1 cellular context compared by ENCODE assay signal in the genomic region with DNA sequence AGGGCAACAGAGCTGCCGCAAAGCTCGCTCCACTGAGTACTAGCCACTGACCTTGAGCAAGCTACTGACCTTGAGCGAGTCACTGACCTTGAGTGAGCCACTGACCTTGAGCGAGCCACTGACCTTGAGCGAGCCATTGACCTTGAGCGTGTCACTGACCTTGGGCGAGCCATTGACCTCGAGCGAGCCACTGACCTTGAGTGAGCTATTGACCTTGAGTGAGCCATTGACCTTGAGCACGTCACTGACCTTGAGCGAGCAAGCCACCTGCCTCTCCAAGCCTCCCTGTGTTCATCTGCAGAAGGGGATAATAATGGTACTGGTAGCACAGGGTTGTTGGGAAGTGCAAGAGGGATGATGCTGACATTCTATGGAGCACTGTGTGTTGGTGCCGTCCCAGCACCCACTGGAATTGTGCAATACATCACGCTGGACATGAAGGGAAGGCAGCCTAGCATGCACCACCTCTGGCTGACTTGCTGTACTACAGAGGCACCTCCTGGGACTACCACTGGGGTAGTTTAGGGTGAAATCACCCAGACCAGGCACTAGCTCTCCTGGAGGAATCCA.
TF ChIP-seq lines count a peak whose summit lies in the region.

No MANE protein-coding gene starts in this region.

TF ChIP-seq in HepG2, 621 proteins besides CTCF, POLR2A, EP300 and RAD21 (continued from another document and continues in another):
- TF ChIP-seq, protein P1, sequence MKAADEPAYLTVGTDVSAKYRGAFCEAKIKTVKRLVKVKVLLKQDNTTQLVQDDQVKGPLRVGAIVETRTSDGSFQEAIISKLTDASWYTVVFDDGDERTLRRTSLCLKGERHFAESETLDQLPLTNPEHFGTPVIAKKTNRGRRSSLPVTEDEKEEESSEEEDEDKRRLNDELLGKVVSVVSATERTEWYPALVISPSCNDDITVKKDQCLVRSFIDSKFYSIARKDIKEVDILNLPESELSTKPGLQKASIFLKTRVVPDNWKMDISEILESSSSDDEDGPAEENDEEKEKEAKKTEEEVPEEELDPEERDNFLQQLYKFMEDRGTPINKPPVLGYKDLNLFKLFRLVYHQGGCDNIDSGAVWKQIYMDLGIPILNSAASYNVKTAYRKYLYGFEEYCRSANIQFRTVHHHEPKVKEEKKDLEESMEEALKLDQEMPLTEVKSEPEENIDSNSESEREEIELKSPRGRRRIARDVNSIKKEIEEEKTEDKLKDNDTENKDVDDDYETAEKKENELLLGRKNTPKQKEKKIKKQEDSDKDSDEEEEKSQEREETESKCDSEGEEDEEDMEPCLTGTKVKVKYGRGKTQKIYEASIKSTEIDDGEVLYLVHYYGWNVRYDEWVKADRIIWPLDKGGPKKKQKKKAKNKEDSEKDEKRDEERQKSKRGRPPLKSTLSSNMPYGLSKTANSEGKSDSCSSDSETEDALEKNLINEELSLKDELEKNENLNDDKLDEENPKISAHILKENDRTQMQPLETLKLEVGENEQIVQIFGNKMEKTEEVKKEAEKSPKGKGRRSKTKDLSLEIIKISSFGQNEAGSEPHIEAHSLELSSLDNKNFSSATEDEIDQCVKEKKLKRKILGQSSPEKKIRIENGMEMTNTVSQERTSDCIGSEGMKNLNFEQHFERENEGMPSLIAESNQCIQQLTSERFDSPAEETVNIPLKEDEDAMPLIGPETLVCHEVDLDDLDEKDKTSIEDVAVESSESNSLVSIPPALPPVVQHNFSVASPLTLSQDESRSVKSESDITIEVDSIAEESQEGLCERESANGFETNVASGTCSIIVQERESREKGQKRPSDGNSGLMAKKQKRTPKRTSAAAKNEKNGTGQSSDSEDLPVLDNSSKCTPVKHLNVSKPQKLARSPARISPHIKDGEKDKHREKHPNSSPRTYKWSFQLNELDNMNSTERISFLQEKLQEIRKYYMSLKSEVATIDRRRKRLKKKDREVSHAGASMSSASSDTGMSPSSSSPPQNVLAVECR (CRISPR knock-in tag; IDR thresholded peaks at IDR 0.05; ENCODE audit: borderline replicate concordance): 0 out of 2 replicates have a peak, but pooled peaks have one; percentile 52
- TF ChIP-seq ZNF17 (CRISPR knock-in tag; IDR thresholded peaks at IDR 0.05) (no peak), KDM4B (CRISPR knock-in tag; IDR thresholded peaks at IDR 0.05) (no peak), NAIF1 (CRISPR knock-in tag; IDR thresholded peaks at IDR 0.05; ENCODE audit: borderline replicate concordance) (no peak), RBFOX2 (IDR thresholded peaks at IDR 0.05; ENCODE audit: low read depth, low read length) (no peak), CCAR2 (optimal IDR thresholded peaks at IDR 0.05; ENCODE audit: low read depth, low read length) (no peak), PHF5A (CRISPR knock-in tag; IDR thresholded peaks at IDR 0.05; ENCODE audit: low read depth, unreplicated experiment) (no peak), ZNF20 (CRISPR knock-in tag; IDR thresholded peaks at IDR 0.05) (no peak), MEF2D (CRISPR knock-in tag; IDR thresholded peaks at IDR 0.05) (no peak), RXRA (CRISPR knock-in tag; IDR thresholded peaks at IDR 0.05) (peak; percentile 87), ZNF75D (CRISPR knock-in tag; IDR thresholded peaks at IDR 0.05; ENCODE audit: borderline replicate concordance) (no peak), RFX3 (CRISPR knock-in tag; IDR thresholded peaks at IDR 0.05) (no peak), NFKB2 (CRISPR knock-in tag; IDR thresholded peaks at IDR 0.05; ENCODE audit: borderline replicate concordance) (no peak), HHEX (CRISPR knock-in tag; IDR thresholded peaks at IDR 0.05) (peak; percentile 48), THYN1 (CRISPR knock-in tag; IDR thresholded peaks at IDR 0.05; ENCODE audit: borderline replicate concordance, low read depth) (no peak), GATAD1 (CRISPR knock-in tag; IDR thresholded peaks at IDR 0.05) (no peak), ZNF430 (CRISPR knock-in tag; IDR thresholded peaks at IDR 0.05) (no peak), POLR2AphosphoS5 (IDR thresholded peaks at IDR 0.05; ENCODE audit: low read depth, low read length) (no peak), SP4 (CRISPR knock-in tag; IDR thresholded peaks at IDR 0.05) (no peak), ISX (CRISPR knock-in tag; conservative IDR thresholded peaks at IDR 0.05) (no peak), MTF1 (CRISPR knock-in tag; IDR thresholded peaks at IDR 0.05) (no peak), KMT2B (CRISPR knock-in tag; IDR thresholded peaks at IDR 0.05) (no peak), FOXK2 (IDR thresholded peaks at IDR 0.05) (no peak), ZNF263 (CRISPR knock-in tag; IDR thresholded peaks at IDR 0.05) (peak; percentile 93)
- TF ChIP-seq, protein P2, sequence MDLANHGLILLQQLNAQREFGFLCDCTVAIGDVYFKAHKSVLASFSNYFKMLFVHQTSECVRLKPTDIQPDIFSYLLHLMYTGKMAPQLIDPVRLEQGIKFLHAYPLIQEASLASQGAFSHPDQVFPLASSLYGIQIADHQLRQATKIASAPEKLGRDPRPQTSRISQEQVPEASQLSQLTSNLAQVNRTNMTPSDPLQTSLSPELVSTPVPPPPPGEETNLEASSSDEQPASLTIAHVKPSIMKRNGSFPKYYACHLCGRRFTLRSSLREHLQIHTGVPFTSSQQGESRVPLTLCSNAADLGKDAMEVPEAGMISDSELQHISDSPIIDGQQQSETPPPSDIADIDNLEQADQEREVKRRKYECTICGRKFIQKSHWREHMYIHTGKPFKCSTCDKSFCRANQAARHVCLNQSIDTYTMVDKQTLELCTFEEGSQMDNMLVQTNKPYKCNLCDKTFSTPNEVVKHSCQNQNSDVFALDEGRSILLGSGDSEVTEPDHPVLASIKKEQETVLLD (CRISPR knock-in tag; IDR thresholded peaks at IDR 0.05; ENCODE audit: low read depth): no peak
- TF ChIP-seq, protein P3, sequence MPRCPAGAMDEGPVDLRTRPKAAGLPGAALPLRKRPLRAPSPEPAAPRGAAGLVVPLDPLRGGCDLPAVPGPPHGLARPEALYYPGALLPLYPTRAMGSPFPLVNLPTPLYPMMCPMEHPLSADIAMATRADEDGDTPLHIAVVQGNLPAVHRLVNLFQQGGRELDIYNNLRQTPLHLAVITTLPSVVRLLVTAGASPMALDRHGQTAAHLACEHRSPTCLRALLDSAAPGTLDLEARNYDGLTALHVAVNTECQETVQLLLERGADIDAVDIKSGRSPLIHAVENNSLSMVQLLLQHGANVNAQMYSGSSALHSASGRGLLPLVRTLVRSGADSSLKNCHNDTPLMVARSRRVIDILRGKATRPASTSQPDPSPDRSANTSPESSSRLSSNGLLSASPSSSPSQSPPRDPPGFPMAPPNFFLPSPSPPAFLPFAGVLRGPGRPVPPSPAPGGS (CRISPR knock-in tag; IDR thresholded peaks at IDR 0.05): no peak
- TF ChIP-seq, protein P4, sequence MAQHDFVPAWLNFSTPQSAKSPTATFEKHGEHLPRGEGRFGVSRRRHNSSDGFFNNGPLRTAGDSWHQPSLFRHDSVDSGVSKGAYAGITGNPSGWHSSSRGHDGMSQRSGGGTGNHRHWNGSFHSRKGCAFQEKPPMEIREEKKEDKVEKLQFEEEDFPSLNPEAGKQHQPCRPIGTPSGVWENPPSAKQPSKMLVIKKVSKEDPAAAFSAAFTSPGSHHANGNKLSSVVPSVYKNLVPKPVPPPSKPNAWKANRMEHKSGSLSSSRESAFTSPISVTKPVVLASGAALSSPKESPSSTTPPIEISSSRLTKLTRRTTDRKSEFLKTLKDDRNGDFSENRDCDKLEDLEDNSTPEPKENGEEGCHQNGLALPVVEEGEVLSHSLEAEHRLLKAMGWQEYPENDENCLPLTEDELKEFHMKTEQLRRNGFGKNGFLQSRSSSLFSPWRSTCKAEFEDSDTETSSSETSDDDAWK (CRISPR knock-in tag; IDR thresholded peaks at IDR 0.05): no peak
- TF ChIP-seq, protein P5, sequence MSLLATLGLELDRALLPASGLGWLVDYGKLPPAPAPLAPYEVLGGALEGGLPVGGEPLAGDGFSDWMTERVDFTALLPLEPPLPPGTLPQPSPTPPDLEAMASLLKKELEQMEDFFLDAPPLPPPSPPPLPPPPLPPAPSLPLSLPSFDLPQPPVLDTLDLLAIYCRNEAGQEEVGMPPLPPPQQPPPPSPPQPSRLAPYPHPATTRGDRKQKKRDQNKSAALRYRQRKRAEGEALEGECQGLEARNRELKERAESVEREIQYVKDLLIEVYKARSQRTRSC (CRISPR knock-in tag; IDR thresholded peaks at IDR 0.05; ENCODE audit: low read depth): no peak
- TF ChIP-seq, protein P6, sequence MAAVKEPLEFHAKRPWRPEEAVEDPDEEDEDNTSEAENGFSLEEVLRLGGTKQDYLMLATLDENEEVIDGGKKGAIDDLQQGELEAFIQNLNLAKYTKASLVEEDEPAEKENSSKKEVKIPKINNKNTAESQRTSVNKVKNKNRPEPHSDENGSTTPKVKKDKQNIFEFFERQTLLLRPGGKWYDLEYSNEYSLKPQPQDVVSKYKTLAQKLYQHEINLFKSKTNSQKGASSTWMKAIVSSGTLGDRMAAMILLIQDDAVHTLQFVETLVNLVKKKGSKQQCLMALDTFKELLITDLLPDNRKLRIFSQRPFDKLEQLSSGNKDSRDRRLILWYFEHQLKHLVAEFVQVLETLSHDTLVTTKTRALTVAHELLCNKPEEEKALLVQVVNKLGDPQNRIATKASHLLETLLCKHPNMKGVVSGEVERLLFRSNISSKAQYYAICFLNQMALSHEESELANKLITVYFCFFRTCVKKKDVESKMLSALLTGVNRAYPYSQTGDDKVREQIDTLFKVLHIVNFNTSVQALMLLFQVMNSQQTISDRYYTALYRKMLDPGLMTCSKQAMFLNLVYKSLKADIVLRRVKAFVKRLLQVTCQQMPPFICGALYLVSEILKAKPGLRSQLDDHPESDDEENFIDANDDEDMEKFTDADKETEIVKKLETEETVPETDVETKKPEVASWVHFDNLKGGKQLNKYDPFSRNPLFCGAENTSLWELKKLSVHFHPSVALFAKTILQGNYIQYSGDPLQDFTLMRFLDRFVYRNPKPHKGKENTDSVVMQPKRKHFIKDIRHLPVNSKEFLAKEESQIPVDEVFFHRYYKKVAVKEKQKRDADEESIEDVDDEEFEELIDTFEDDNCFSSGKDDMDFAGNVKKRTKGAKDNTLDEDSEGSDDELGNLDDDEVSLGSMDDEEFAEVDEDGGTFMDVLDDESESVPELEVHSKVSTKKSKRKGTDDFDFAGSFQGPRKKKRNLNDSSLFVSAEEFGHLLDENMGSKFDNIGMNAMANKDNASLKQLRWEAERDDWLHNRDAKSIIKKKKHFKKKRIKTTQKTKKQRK (IDR thresholded peaks at IDR 0.05; ENCODE audit: low read length): no peak
- TF ChIP-seq, protein P7, sequence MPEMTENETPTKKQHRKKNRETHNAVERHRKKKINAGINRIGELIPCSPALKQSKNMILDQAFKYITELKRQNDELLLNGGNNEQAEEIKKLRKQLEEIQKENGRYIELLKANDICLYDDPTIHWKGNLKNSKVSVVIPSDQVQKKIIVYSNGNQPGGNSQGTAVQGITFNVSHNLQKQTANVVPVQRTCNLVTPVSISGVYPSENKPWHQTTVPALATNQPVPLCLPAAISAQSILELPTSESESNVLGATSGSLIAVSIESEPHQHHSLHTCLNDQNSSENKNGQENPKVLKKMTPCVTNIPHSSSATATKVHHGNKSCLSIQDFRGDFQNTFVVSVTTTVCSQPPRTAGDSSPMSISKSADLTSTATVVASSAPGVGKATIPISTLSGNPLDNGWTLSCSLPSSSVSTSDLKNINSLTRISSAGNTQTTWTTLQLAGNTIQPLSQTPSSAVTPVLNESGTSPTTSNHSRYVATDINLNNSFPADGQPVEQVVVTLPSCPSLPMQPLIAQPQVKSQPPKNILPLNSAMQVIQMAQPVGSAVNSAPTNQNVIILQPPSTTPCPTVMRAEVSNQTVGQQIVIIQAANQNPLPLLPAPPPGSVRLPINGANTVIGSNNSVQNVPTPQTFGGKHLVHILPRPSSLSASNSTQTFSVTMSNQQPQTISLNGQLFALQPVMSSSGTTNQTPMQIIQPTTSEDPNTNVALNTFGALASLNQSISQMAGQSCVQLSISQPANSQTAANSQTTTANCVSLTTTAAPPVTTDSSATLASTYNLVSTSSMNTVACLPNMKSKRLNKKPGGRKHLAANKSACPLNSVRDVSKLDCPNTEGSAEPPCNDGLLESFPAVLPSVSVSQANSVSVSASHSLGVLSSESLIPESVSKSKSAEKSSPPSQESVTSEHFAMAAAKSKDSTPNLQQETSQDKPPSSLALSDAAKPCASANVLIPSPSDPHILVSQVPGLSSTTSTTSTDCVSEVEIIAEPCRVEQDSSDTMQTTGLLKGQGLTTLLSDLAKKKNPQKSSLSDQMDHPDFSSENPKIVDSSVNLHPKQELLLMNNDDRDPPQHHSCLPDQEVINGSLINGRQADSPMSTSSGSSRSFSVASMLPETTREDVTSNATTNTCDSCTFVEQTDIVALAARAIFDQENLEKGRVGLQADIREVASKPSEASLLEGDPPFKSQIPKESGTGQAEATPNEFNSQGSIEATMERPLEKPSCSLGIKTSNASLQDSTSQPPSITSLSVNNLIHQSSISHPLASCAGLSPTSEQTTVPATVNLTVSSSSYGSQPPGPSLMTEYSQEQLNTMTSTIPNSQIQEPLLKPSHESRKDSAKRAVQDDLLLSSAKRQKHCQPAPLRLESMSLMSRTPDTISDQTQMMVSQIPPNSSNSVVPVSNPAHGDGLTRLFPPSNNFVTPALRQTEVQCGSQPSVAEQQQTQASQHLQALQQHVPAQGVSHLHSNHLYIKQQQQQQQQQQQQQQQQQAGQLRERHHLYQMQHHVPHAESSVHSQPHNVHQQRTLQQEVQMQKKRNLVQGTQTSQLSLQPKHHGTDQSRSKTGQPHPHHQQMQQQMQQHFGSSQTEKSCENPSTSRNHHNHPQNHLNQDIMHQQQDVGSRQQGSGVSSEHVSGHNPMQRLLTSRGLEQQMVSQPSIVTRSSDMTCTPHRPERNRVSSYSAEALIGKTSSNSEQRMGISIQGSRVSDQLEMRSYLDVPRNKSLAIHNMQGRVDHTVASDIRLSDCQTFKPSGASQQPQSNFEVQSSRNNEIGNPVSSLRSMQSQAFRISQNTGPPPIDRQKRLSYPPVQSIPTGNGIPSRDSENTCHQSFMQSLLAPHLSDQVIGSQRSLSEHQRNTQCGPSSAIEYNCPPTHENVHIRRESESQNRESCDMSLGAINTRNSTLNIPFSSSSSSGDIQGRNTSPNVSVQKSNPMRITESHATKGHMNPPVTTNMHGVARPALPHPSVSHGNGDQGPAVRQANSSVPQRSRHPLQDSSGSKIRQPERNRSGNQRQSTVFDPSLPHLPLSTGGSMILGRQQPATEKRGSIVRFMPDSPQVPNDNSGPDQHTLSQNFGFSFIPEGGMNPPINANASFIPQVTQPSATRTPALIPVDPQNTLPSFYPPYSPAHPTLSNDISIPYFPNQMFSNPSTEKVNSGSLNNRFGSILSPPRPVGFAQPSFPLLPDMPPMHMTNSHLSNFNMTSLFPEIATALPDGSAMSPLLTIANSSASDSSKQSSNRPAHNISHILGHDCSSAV (CRISPR knock-in tag; IDR thresholded peaks at IDR 0.05; ENCODE audit: borderline replicate concordance): no peak
- TF ChIP-seq, protein P8, sequence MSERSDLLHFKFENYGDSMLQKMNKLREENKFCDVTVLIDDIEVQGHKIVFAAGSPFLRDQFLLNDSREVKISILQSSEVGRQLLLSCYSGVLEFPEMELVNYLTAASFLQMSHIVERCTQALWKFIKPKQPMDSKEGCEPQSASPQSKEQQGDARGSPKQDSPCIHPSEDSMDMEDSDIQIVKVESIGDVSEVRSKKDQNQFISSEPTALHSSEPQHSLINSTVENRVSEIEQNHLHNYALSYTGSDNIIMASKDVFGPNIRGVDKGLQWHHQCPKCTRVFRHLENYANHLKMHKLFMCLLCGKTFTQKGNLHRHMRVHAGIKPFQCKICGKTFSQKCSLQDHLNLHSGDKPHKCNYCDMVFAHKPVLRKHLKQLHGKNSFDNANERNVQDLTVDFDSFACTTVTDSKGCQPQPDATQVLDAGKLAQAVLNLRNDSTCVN (CRISPR knock-in tag; IDR thresholded peaks at IDR 0.05; ENCODE audit: borderline replicate concordance): 0 out of 2 replicates have a peak, but pooled peaks have one; percentile 29
